Comparison of ENCODE assay signal across 21 cellular contexts in genomic region chr11:3202759-3203158, GRCh38. TPM values are rescaled to one million over a fixed set of nuclear protein-coding genes. Genes with fewer than 3 reads are reported as not detected.
DNase-seq lines count a peak whose midpoint lies in the region; ATAC-seq, FAIRE-seq and TF ChIP-seq lines count a peak whose summit lies in the region.
"Had no signal": no experiment of that assay in that cellular context is flagged by ENCODE, and none has a peak within 500 bp of the region (broad histone marks: within the 10 kb centered on the region; RNA-seq: fewer than 3 reads in every experiment).

No MANE protein-coding gene starts in this region.

- H3K9me3 ChIP-seq in heart left ventricle (no peaks in the 10 kb centered on the region), RWPE2 (ENCODE audit: severe bottlenecking) (no peaks in the 10 kb centered on the region), iPS-20b (ENCODE audit: insufficient read depth, low read depth, low read length) (no peaks in the 10 kb centered on the region), upper lobe of right lung (no peaks in the 10 kb centered on the region), small intestine (ENCODE audit: control insufficient read depth, low read depth) (no peaks in the 10 kb centered on the region)
- H3K9me3 ChIP-seq: lower lobe of right lung, right lobe of liver had no signal

- TF ChIP-seq CTCF in heart left ventricle (IDR thresholded peaks at IDR 0.05): no peak
- TF ChIP-seq CTCF in RWPE2 (IDR thresholded peaks at IDR 0.05; ENCODE audit: poor library complexity, severe bottlenecking): no peak
- no peak for TF ChIP-seq CTCF in upper lobe of right lung (IDR thresholded peaks at IDR 0.05)

- 10 to 21% (median 15%) methylated on average over 5 to 17 of the region's 17 CpGs for WGBS in heart left ventricle, 4 donors
- 12 to 26% (median 21%) methylated on average over 14 to 17 of the region's 17 CpGs for WGBS in small intestine, 3 donors

- FAIRE-seq in small intestine (lab: Jason Lieb, UNC): no peak

- H3K9ac ChIP-seq in iPS-20b (ENCODE audit: low read depth, low read length): no peak overlapping the region

- H3K4me1 ChIP-seq in heart left ventricle: peaks cover 0 to 19% (median 8%) of the 10 kb centered on the region in 12 donors
- no peaks in the 10 kb centered on the region for H3K4me1 ChIP-seq in RWPE2 (ENCODE audit: insufficient read depth, poor library complexity, severe bottlenecking)
- peaks cover 2% of the 10 kb centered on the region; the same call in 1 of the 2 replicates for H3K4me1 ChIP-seq in iPS-20b (ENCODE audit: insufficient read depth, low read length)
- H3K4me1 ChIP-seq in upper lobe of right lung: peaks cover 10% of the 10 kb centered on the region
- H3K4me1 ChIP-seq in small intestine (ENCODE audit: control insufficient read depth in 2 of 2, insufficient read depth in 1 of 2, low read depth in 1 of 2, low read length in 1 of 2): no peaks in the 10 kb centered on the region
- H3K4me1 ChIP-seq: right lobe of liver had no signal

- TF ChIP-seq POLR2A in heart left ventricle (IDR thresholded peaks at IDR 0.05): no peak

- intact Hi-C loops in left ventricle myocardium superior (cut with micrococcal nuclease): no loop called here
- intact Hi-C loops in heart left ventricle (cut with DNase I): no loop called here
- intact Hi-C loops in upper lobe of right lung (cut with DNase I): no loop called here

- H3K27me3 ChIP-seq in heart left ventricle: peaks cover 18 to 56% (median 37%) of the 10 kb centered on the region in 9 donors
- peaks cover 41% of the 10 kb centered on the region for H3K27me3 ChIP-seq in RWPE2 (ENCODE audit: insufficient read depth, poor library complexity, severe bottlenecking)
- peaks cover 55% of the 10 kb centered on the region for H3K27me3 ChIP-seq in iPS-20b (ENCODE audit: insufficient read depth, low read length)
- H3K27me3 ChIP-seq in upper lobe of right lung: peaks cover 34% of the 10 kb centered on the region
- peaks cover 3 to 26% of the 10 kb centered on the region in 2 donors for H3K27me3 ChIP-seq in small intestine (ENCODE audit: control insufficient read depth in 2 of 2, insufficient read depth in 2 of 2, low read length in 2 of 2)
- H3K27me3 ChIP-seq: right lobe of liver had no signal

- ATAC-seq in left ventricle myocardium superior (no peak), heart left ventricle (no peak), RWPE2 (ENCODE audit: low read depth) (no peak), upper lobe of right lung (no peak), GM21515 (IDR thresholded peaks at IDR 0.05; ENCODE audit: unreplicated experiment) (no peak), HG03108 (IDR thresholded peaks at IDR 0.05; ENCODE audit: unreplicated experiment) (no peak)
- ATAC-seq: esophagus mucosa; stimulated activated effector memory CD8-positive, alpha-beta T cell treated with anti-CD3 and anti-CD28 coated beads, Interleukin-12 subunit alpha, Interleukin-12 subunit beta, amount 100 ng/mL, for 72 hours had no signal

- H3K36me3 ChIP-seq in heart left ventricle (no peaks in the 10 kb centered on the region), RWPE2 (ENCODE audit: low read depth) (no peaks in the 10 kb centered on the region), iPS-20b (ENCODE audit: insufficient read depth, low read depth, low read length) (no peaks in the 10 kb centered on the region), upper lobe of right lung (no peaks in the 10 kb centered on the region), small intestine (ENCODE audit: control insufficient read depth in 2 of 2, insufficient read depth in 2 of 2, low read length in 2 of 2) (no peaks in the 10 kb centered on the region)
- H3K36me3 ChIP-seq: lower lobe of right lung, right lobe of liver had no signal

- H3K27ac ChIP-seq in heart left ventricle (no peak overlapping the region), RWPE2 (ENCODE audit: poor library complexity, severe bottlenecking) (no peak overlapping the region), iPS-20b (ENCODE audit: low read length) (no peak overlapping the region), upper lobe of right lung (no peak overlapping the region), small intestine (ENCODE audit: low read depth in 1 of 2, low read length in 1 of 2) (no peak overlapping the region)
- H3K27ac ChIP-seq: lower lobe of right lung, right lobe of liver had no signal

- H3K4me3 ChIP-seq in heart left ventricle (peak overlapping the region in 1 of 12 donors; percentile 14), RWPE2 (ENCODE audit: severe bottlenecking) (no peak overlapping the region), iPS-20b (ENCODE audit: low read length) (peak overlapping the region; percentile 67; the same call in 1 of the 2 replicates), upper lobe of right lung (no peak overlapping the region), small intestine (ENCODE audit: low read depth in 1 of 2, low read length in 2 of 2) (no peak overlapping the region)
- H3K4me3 ChIP-seq: lower lobe of right lung, right lobe of liver had no signal

- DNase-seq in left ventricle myocardium superior: peak; percentile 24
- no peak for DNase-seq in heart left ventricle
- peak; percentile 54 for DNase-seq in RWPE2 (ENCODE audit: low spot score)
- peak; percentile 59 for DNase-seq in upper lobe of right lung
- DNase-seq in small intestine: no peak
- DNase-seq: activated CD4-positive, alpha-beta T cell treated with anti-CD3 and anti-CD28 coated beads, Interleukin-2, amount 10 ng/mL, durations not matched to agents 7 days and 5 days; AML-193; cortex of kidney; NCI-H1930; SHP77 treated with DMSO at 0.1 percent for 48 hours; stimulated activated CD4-positive, alpha-beta T cell treated with anti-CD3 and anti-CD28 coated beads, Interleukin-4, amount 100 ng/mL, for 4 hours had no signal

RNA-seq across cellular contexts. Expression of gene MRGPRG, which starts 15.9 kb away (rescaled TPM):
- not detected for total RNA-seq in left ventricle myocardium superior
- not detected for total RNA-seq in heart left ventricle
- not detected for polyA plus RNA-seq in heart left ventricle
- total RNA-seq in upper lobe of right lung: not detected
- polyA plus RNA-seq in small intestine: not detected
- total RNA-seq: activated CD4-positive, alpha-beta T cell treated with anti-CD3 and anti-CD28 coated beads, Interleukin-2, amount 10 ng/mL, durations not matched to agents 7 days and 5 days; activated T-helper 1 cell treated with anti-CD3 and anti-CD28 coated beads, Interleukin-12 subunit alpha, Interleukin-12 subunit beta, Interleukin-2, Interleukin-4 antibody, amounts not matched to agents 30 ng/mL and 10 ng/mL and 1 ng/mL, durations not matched to agents 14 hours and 24 hours and 36 hours; esophagus mucosa; HT1080; lower lobe of right lung; right lobe of liver; urinary bladder had no signal
- polyA plus RNA-seq: urinary bladder had no signal

RNA-seq across cellular contexts. Expression of gene MRGPRE, which starts 29.5 kb away (rescaled TPM):
- total RNA-seq in left ventricle myocardium superior: 0.42 TPM
- 1 to 10 TPM in 1 of 9 donors, under 1 TPM in 5, not detected in 3; 0.30 to 2.3 (median 0.69) TPM for total RNA-seq in heart left ventricle
- polyA plus RNA-seq in heart left ventricle: under 1 TPM in 1 of 2 donors, not detected in 1; 0.53 TPM
- not detected for total RNA-seq in upper lobe of right lung
- under 1 TPM in 1 of 3 donors, not detected in 2; 0.22 TPM for polyA plus RNA-seq in small intestine
- total RNA-seq: activated CD4-positive, alpha-beta T cell treated with anti-CD3 and anti-CD28 coated beads, Interleukin-2, amount 10 ng/mL, durations not matched to agents 7 days and 5 days; activated T-helper 1 cell treated with anti-CD3 and anti-CD28 coated beads, Interleukin-12 subunit alpha, Interleukin-12 subunit beta, Interleukin-2, Interleukin-4 antibody, amounts not matched to agents 30 ng/mL and 10 ng/mL and 1 ng/mL, durations not matched to agents 14 hours and 24 hours and 36 hours; esophagus mucosa; HT1080; lower lobe of right lung; right lobe of liver; urinary bladder had no signal

RNA-seq across cellular contexts. Expression of gene OSBPL5, which starts 37.6 kb away (rescaled TPM):
- total RNA-seq in left ventricle myocardium superior (15.9 TPM), heart left ventricle (10 to 100 TPM; 10.1 to 27.7 (median 17.0) TPM), upper lobe of right lung (52.6 TPM)
- polyA plus RNA-seq in heart left ventricle (10 to 100 TPM; 11.1 to 11.2 TPM), small intestine (10 to 100 TPM in 1 of 3 donors, 1 to 10 TPM in 2; 1.6 to 12.9 (median 3.0) TPM)

Comparison
In these comparisons a context has a peak if more than half of its experiments do, and no peak if none do; other contexts are left out.
1. DNase-seq: peak in left ventricle myocardium superior (single experiment), RWPE2 (single experiment) and upper lobe of right lung (single experiment); none in heart left ventricle (0 of 5) and small intestine (single experiment).